1 cellular context compared by ENCODE assay signal in the genomic region with DNA sequence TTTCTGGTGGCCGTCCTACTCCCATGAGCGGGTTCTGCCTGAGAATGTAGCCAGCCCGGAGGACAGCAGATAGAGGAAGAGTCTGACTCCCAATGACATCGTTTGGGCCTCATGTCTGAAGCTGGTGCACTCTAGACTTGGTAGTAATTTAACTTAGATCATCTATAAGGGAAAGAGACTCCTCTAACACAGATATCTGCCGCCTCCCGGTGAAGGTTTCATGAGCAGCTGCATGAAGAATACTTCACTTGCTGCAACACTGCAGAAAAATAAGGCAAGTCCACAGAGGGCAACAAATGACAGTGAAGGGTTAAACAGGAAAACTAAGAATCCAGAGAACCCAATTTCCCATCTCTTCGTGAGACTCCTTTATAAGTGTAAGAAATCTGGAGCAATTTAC.
TF ChIP-seq lines count a peak whose summit lies in the region.

No MANE protein-coding gene starts in this region.

TF ChIP-seq in GM12891, 5 proteins besides CTCF, POLR2A, EP300 and RAD21:
- TF ChIP-seq SPI1 (IDR thresholded peaks at IDR 0.05; ENCODE audit: low read depth, low read length): no peak
- TF ChIP-seq PAX5 (IDR thresholded peaks at IDR 0.05; ENCODE audit: insufficient read depth, low read length, severe bottlenecking): no peak
- no peak for TF ChIP-seq POU2F2 (IDR thresholded peaks at IDR 0.05; ENCODE audit: low read depth, low read length)
- TF ChIP-seq TAF1 (IDR thresholded peaks at IDR 0.05; ENCODE audit: low read depth, low read length): no peak
- no peak for TF ChIP-seq POLR2AphosphoS5 (IDR thresholded peaks at IDR 0.05; ENCODE audit: low read depth, low read length)
